13 cellular contexts compared by ENCODE assay signal in genomic region chr12:2739069-2739468, GRCh38. TPM values are rescaled to one million over a fixed set of nuclear protein-coding genes. Genes with fewer than 3 reads are reported as not detected.
DNase-seq lines count a peak whose midpoint lies in the region; ATAC-seq and TF ChIP-seq lines count a peak whose summit lies in the region.
"Had no signal": no experiment of that assay in that cellular context is flagged by ENCODE, and none has a peak within 500 bp of the region (broad histone marks: within the 10 kb centered on the region; RNA-seq: fewer than 3 reads in every experiment).

No MANE protein-coding gene starts in this region.

- POLR2A ChIA-PET in HEK293 (lab: Yijun Ruan, JAX) (no interaction called here), WTC11 (lab: Charles Lee) (no interaction called here)
- POLR2A ChIA-PET in CD8-positive, alpha-beta memory T cell (lab: Charles Lee): no interaction called here

- TF ChIP-seq POLR2A in gastroesophageal sphincter (IDR thresholded peaks at IDR 0.05): no peak

- H2AFZ ChIP-seq in mesenchymal stem cell (ENCODE audit: low read depth, low read length): no peak overlapping the region

- H4K91ac ChIP-seq in mesenchymal stem cell (ENCODE audit: low read length): peak overlapping the region; percentile 74

- no peak overlapping the region for H2BK5ac ChIP-seq in mesenchymal stem cell (ENCODE audit: low read depth, low read length, poor library complexity, severe bottlenecking)

- no peaks in the 10 kb centered on the region for H3K9me3 Mint-ChIP-seq in WTC11
- no peaks in the 10 kb centered on the region for H3K9me3 Mint-ChIP-seq in CD8-positive, alpha-beta memory T cell
- H3K9me3 Mint-ChIP-seq: CD4-positive, alpha-beta T cell; HFFc6 had no signal

- H2BK12ac ChIP-seq in mesenchymal stem cell (ENCODE audit: low read length in 2 of 2): no peak overlapping the region

- H3K27ac ChIP-seq in HEK293 (ENCODE audit: extremely low read depth, low read depth, low read length) (no peak overlapping the region), mesenchymal stem cell (ENCODE audit: low read length, poor library complexity, severe bottlenecking) (no peak overlapping the region), gastroesophageal sphincter (no peak overlapping the region)
- H3K27ac ChIP-seq in CD8-positive, alpha-beta memory T cell (ENCODE audit: low read depth, low read length): no peak overlapping the region

- no peak overlapping the region for H3K27ac Mint-ChIP-seq in WTC11
- no peak overlapping the region for H3K27ac Mint-ChIP-seq in CD8-positive, alpha-beta memory T cell
- H3K27ac Mint-ChIP-seq: B cell; CD4-positive, alpha-beta T cell; HFFc6 had no signal

- no peak for DNase-seq in WTC11 (ENCODE audit: low spot score)
- no peak for DNase-seq in mesenchymal stem cell
- no peak for DNase-seq in activated CD4-positive, alpha-beta T cell treated with anti-CD3 and anti-CD28 coated beads for 4 hours
- DNase-seq in CD8-positive, alpha-beta memory T cell: no peak
- DNase-seq: CD4-positive, alpha-beta T cell; DND-41; GF-D8 had no signal

- peaks cover 11% of the 10 kb centered on the region for H3K4me1 Mint-ChIP-seq in WTC11
- H3K4me1 Mint-ChIP-seq in CD8-positive, alpha-beta memory T cell: peaks cover 0 to 3% (median 0%) of the 10 kb centered on the region in 3 donors
- H3K4me1 Mint-ChIP-seq: B cell had no signal

- H3K4me1 ChIP-seq in HEK293 (ENCODE audit: control insufficient read depth, insufficient read depth, low read length): no peaks in the 10 kb centered on the region
- H3K4me1 ChIP-seq in mesenchymal stem cell (ENCODE audit: control insufficient read depth, insufficient read depth, low read depth, low read length): no peaks in the 10 kb centered on the region
- no peaks in the 10 kb centered on the region for H3K4me1 ChIP-seq in gastroesophageal sphincter
- H3K4me1 ChIP-seq in CD8-positive, alpha-beta memory T cell (ENCODE audit: insufficient read depth, low read length): no peaks in the 10 kb centered on the region
- H3K4me1 ChIP-seq: HAP-1 had no signal

- H3K9ac ChIP-seq in mesenchymal stem cell (ENCODE audit: low read length): no peak overlapping the region

- no peak overlapping the region for H3K4me2 ChIP-seq in mesenchymal stem cell (ENCODE audit: low read length, poor library complexity, severe bottlenecking)

- H3K14ac ChIP-seq in mesenchymal stem cell (ENCODE audit: low read length in 2 of 2): no peak overlapping the region

- no peaks in the 10 kb centered on the region for H3K36me3 Mint-ChIP-seq in WTC11
- no peaks in the 10 kb centered on the region for H3K36me3 Mint-ChIP-seq in CD8-positive, alpha-beta memory T cell

- H3K36me3 ChIP-seq in HEK293 (ENCODE audit: control insufficient read depth in 2 of 2, insufficient read depth in 1 of 2, low read length in 2 of 2) (no peaks in the 10 kb centered on the region), mesenchymal stem cell (ENCODE audit: control insufficient read depth in 1 of 2, insufficient read depth in 2 of 2, low read depth in 1 of 2, low read length in 2 of 2) (no peaks in the 10 kb centered on the region), gastroesophageal sphincter (no peaks in the 10 kb centered on the region)
- H3K36me3 ChIP-seq in CD8-positive, alpha-beta memory T cell (ENCODE audit: insufficient read depth, low read length): no peaks in the 10 kb centered on the region
- H3K36me3 ChIP-seq: HAP-1 had no signal

- H3K9me3 ChIP-seq in HEK293 (ENCODE audit: control insufficient read depth, insufficient read depth, low read depth, low read length): no peaks in the 10 kb centered on the region
- H3K9me3 ChIP-seq in mesenchymal stem cell (ENCODE audit: control insufficient read depth, low read length): no peaks in the 10 kb centered on the region
- no peaks in the 10 kb centered on the region for H3K9me3 ChIP-seq in gastroesophageal sphincter
- no peaks in the 10 kb centered on the region for H3K9me3 ChIP-seq in CD8-positive, alpha-beta memory T cell (ENCODE audit: low read length)
- H3K9me3 ChIP-seq: HAP-1 had no signal

- no peak for ATAC-seq in WTC11
- ATAC-seq in HG02678 (IDR thresholded peaks at IDR 0.05; ENCODE audit: unreplicated experiment): no peak
- no peak for ATAC-seq in gastroesophageal sphincter

- TF ChIP-seq CTCF in HEK293 (tag by site-specific recombination; IDR thresholded peaks at IDR 0.05) (no peak), WTC11 (IDR thresholded peaks at IDR 0.05) (no peak), gastroesophageal sphincter (IDR thresholded peaks at IDR 0.05) (no peak)

- no peak overlapping the region for H2AK5ac ChIP-seq in mesenchymal stem cell (ENCODE audit: low read length, severe bottlenecking)

- H3K18ac ChIP-seq in mesenchymal stem cell (ENCODE audit: low read depth in 1 of 2, low read length in 2 of 2): no peak overlapping the region

- no peak overlapping the region for H3K4me3 ChIP-seq in HEK293 (ENCODE audit: low read depth, low read length)
- no peak overlapping the region for H3K4me3 ChIP-seq in mesenchymal stem cell (ENCODE audit: insufficient read depth in 1 of 2, low read depth in 1 of 2, low read length in 2 of 2)
- H3K4me3 ChIP-seq in gastroesophageal sphincter: no peak overlapping the region
- H3K4me3 ChIP-seq in CD8-positive, alpha-beta memory T cell (ENCODE audit: low read length): no peak overlapping the region
- H3K4me3 ChIP-seq: HAP-1 had no signal

- H3K27me3 Mint-ChIP-seq in WTC11 (ENCODE audit: low read depth): no peaks in the 10 kb centered on the region; the same call in 1 of the 2 replicates
- peaks cover 21 to 35% of the 10 kb centered on the region in 2 donors for H3K27me3 Mint-ChIP-seq in CD8-positive, alpha-beta memory T cell

- no peak overlapping the region for H2BK15ac ChIP-seq in mesenchymal stem cell (ENCODE audit: low read depth, poor library complexity, severe bottlenecking)

- H3K4ac ChIP-seq in mesenchymal stem cell (ENCODE audit: low read depth in 1 of 2, low read length in 2 of 2): no peak overlapping the region

- no peak for TF ChIP-seq EP300 in gastroesophageal sphincter (IDR thresholded peaks at IDR 0.05)

- no peak overlapping the region for H2BK120ac ChIP-seq in mesenchymal stem cell (ENCODE audit: low read depth, low read length)

- H3K79me1 ChIP-seq in mesenchymal stem cell (replicated peaks; ENCODE audit: low read length, poor library complexity, severe bottlenecking): no peaks in the 10 kb centered on the region

- H4K8ac ChIP-seq in mesenchymal stem cell (ENCODE audit: low read length): no peak overlapping the region

- H3K27me3 ChIP-seq in mesenchymal stem cell (ENCODE audit: control insufficient read depth in 1 of 2, insufficient read depth in 1 of 2, low read length in 2 of 2): peaks cover 42 to 70% of the 10 kb centered on the region in 2 experiments
- H3K27me3 ChIP-seq in gastroesophageal sphincter: peaks cover 30% of the 10 kb centered on the region
- H3K27me3 ChIP-seq in CD8-positive, alpha-beta memory T cell (ENCODE audit: insufficient read depth, low read length, poor library complexity, severe bottlenecking): no peaks in the 10 kb centered on the region

- H3K4me3 Mint-ChIP-seq in WTC11: no peak overlapping the region
- H3K4me3 Mint-ChIP-seq in CD8-positive, alpha-beta memory T cell: no peak overlapping the region
- H3K4me3 Mint-ChIP-seq: B cell; CD4-positive, alpha-beta T cell; HFFc6 had no signal

- no peak overlapping the region for H3K23ac ChIP-seq in mesenchymal stem cell (ENCODE audit: low read length in 2 of 2)

- 77% methylated on average over 11 of the region's 11 CpGs for WGBS in mesenchymal stem cell
- 67 to 73% methylated on average over 7 to 8 of the region's 11 CpGs for WGBS in gastroesophageal sphincter (ENCODE audit: low coverage in 1 of 2), 2 donors

- CTCF ChIA-PET in HEK293 (lab: Yijun Ruan, JAX): interaction anchor here (1.5 to 1.8 kb wide), 3 partner anchors 15 to 205 kb away, joined by 3 to 9 read pairs (median 6); no protein-coding TSS in a partner anchor
- CTCF ChIA-PET in WTC11 (lab: Charles Lee): interaction anchor here (2.6 to 8.2 kb wide), 3 partner anchors 13 to 48 kb away, joined by 15 to 113 read pairs (median 95); no protein-coding TSS in a partner anchor
- CTCF ChIA-PET in CD8-positive, alpha-beta memory T cell (lab: Charles Lee): no interaction called here

TF ChIP-seq in HEK293, 187 proteins besides CTCF, POLR2A, EP300 and RAD21 (continues in another document):
- TF ChIP-seq ZNF18 (tag by site-specific recombination; IDR thresholded peaks at IDR 0.05): peak; percentile 34; the same call in 1 of the 2 replicates

TF ChIP-seq in WTC11, 78 proteins besides CTCF, POLR2A, EP300 and RAD21:
- TF ChIP-seq MLX (CRISPR knock-in tag; IDR thresholded peaks at IDR 0.05) (no peak), CREB1 (CRISPR knock-in tag; IDR thresholded peaks at IDR 0.05) (no peak), PREB (CRISPR knock-in tag; IDR thresholded peaks at IDR 0.05; ENCODE audit: borderline replicate concordance) (no peak), HMGA2 (CRISPR knock-in tag; IDR thresholded peaks at IDR 0.05) (no peak), SMAD4 (CRISPR knock-in tag; IDR thresholded peaks at IDR 0.05) (0 out of 2 replicates have a peak, but pooled peaks have one; percentile 43), ZNF671 (CRISPR knock-in tag; IDR thresholded peaks at IDR 0.05) (no peak)
- TF ChIP-seq, protein P1, sequence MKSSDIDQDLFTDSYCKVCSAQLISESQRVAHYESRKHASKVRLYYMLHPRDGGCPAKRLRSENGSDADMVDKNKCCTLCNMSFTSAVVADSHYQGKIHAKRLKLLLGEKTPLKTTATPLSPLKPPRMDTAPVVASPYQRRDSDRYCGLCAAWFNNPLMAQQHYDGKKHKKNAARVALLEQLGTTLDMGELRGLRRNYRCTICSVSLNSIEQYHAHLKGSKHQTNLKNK (CRISPR knock-in tag; IDR thresholded peaks at IDR 0.05): no peak

RNA-seq across cellular contexts. Expression of gene FKBP4, which starts 55.7 kb away (rescaled TPM):
- total RNA-seq in WTC11 (2021) (245 to 257 TPM (median 249 TPM) in 3 replicates), gastroesophageal sphincter (10 to 100 TPM; 34.7 to 47.0 (median 41.1) TPM)
- polyA plus RNA-seq in mesenchymal stem cell (2013, experiment 1 of 2): 33.6 TPM
- 31.8 TPM for polyA plus RNA-seq in mesenchymal stem cell (2013, experiment 2 of 2)
- total RNA-seq in CD8-positive, alpha-beta memory T cell: 100 to 1,000 TPM; 172 to 183 TPM
- polyA plus RNA-seq in CD8-positive, alpha-beta memory T cell: 35.1 TPM
